ENCODE assay signal across 7 cellular contexts in the genomic region with DNA sequence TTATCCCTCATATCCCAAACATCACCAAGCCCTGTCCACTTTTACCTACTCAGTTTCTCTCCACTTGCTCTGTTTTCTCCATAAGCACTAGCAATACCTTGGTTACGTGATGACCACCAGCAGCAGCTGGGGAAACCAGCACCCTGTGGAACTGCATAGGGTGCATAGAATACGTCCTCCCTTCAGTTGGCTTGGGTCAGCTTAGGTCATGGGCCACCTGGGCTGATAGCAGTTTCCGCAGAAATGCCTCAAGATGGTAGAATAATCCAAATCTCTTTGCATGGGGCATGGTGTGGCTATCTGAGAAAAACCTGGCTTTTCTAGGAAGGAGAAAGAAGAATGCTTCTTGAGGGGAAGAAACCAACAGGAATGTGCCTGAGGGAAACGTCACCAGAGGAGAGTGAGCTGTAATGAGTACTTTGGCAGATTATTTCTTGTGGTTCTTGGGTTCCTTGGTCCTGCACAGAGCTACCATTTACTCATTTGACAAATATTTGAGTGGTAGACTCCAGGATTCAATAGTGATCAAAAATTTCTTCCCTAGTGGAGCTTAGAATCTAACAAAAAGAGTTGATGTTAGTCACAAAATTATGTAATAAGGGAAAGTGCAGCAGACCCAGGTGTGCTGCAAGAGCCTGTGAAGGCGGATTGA.
A peak's percentile ranks its signal among the peaks of the same experiment; 100 is the strongest.
DNase-seq lines count a peak whose midpoint lies in the region; TF ChIP-seq lines count a peak whose summit lies in the region.
"Not testable (repeated sequence)": the region's sequence is repeated elsewhere in the genome, so short reads cannot be mapped to it uniquely, and the experiment has no call there.

No MANE protein-coding gene starts in this region.

- not testable (repeated sequence) for H3K4ac ChIP-seq in trophoblast cell (ENCODE audit: low read depth, low read length)

- not testable (repeated sequence) for H2BK120ac ChIP-seq in trophoblast cell (ENCODE audit: insufficient read depth, low read length, poor library complexity)

- not testable (repeated sequence) for H3K27me3 ChIP-seq in trophoblast cell (ENCODE audit: insufficient read depth, low read length)

- H2BK12ac ChIP-seq in trophoblast cell (ENCODE audit: low read length), result not testable (repeated sequence)

- H3K14ac ChIP-seq in trophoblast cell (ENCODE audit: low read length), result not testable (repeated sequence)

- in situ Hi-C loops in astrocyte of the spinal cord (cut with HindIII; ENCODE audit: low sequenced_read_pairs), result not testable (repeated sequence)

- WGBS in trophoblast cell (ENCODE audit: extremely low coverage, insufficient coverage, insufficient read length), result no CpG with 5 or more reads among the region's 5 CpGs

- not testable (repeated sequence) for H4K12ac ChIP-seq in trophoblast cell (ENCODE audit: low read depth, low read length)

- peak; percentile 87 for DNase-seq in EH (ENCODE audit: low read depth)
- DNase-seq in HCEC 1CT, result peak; percentile 59
- DNase-seq in RPMI7951 (ENCODE audit: low read depth), result peak; percentile 94
- DNase-seq in amniotic epithelial cell (ENCODE audit: low read depth), result peak; percentile 42
- DNase-seq in astrocyte of the spinal cord (ENCODE audit: low read depth, low spot score), result peak; percentile 71
- DNase-seq in epithelial cell of esophagus (ENCODE audit: low read depth), result peak; percentile 62
- DNase-seq in trophoblast cell, result peak; percentile 9 to 28

- not testable (repeated sequence) for H3K23ac ChIP-seq in trophoblast cell (ENCODE audit: low read length)

- H3K79me1 ChIP-seq in trophoblast cell (ENCODE audit: low read length), result not testable (repeated sequence)

- TF ChIP-seq CTCF in astrocyte of the spinal cord (IDR thresholded peaks at IDR 0.05; ENCODE audit: low read depth, low read length); epithelial cell of esophagus (IDR thresholded peaks at IDR 0.05; ENCODE audit: insufficient read depth, low read depth, low read length, missing control alignments): not testable (repeated sequence)

- H3K18ac ChIP-seq in trophoblast cell (ENCODE audit: low read length), result not testable (repeated sequence)

- H3K4me3 ChIP-seq in astrocyte of the spinal cord (ENCODE audit: low read depth, low read length); epithelial cell of esophagus (ENCODE audit: low read length); trophoblast cell (ENCODE audit: low read depth, low read length): not testable (repeated sequence)

- not testable (repeated sequence) for H3K27ac ChIP-seq in trophoblast cell (ENCODE audit: low read depth, low read length)

- not testable (repeated sequence) for H4K91ac ChIP-seq in trophoblast cell (ENCODE audit: low read depth, low read length)

- not testable (repeated sequence) for H3K9me3 ChIP-seq in trophoblast cell (ENCODE audit: insufficient read depth, low read depth, low read length)

- not testable (repeated sequence) for H3K9ac ChIP-seq in trophoblast cell (ENCODE audit: low read length)

- H2AK5ac ChIP-seq in trophoblast cell (ENCODE audit: low read length), result not testable (repeated sequence)

- H3K4me2 ChIP-seq in trophoblast cell (ENCODE audit: low read length), result not testable (repeated sequence)

- not testable (repeated sequence) for H3K79me2 ChIP-seq in trophoblast cell (ENCODE audit: control insufficient read depth, insufficient read depth, low read length, poor library complexity)

- H3K36me3 ChIP-seq in trophoblast cell (ENCODE audit: control insufficient read depth in 1 of 2, insufficient read depth in 2 of 2, low read length in 2 of 2), result not testable (repeated sequence)

- not testable (repeated sequence) for H3K4me1 ChIP-seq in trophoblast cell (ENCODE audit: control insufficient read depth in 1 of 2, insufficient read depth in 2 of 2, low read length in 2 of 2)

- not testable (repeated sequence) for H2BK5ac ChIP-seq in trophoblast cell (ENCODE audit: low read depth, low read length, poor library complexity)

- not testable (repeated sequence) for H2AFZ ChIP-seq in trophoblast cell (ENCODE audit: insufficient read depth, low read length, poor library complexity)

- H4K8ac ChIP-seq in trophoblast cell (ENCODE audit: low read depth, low read length), result not testable (repeated sequence)

Comparison
In these comparisons a context has a peak if more than half of its experiments do, and no peak if none do; other contexts are left out.
1. DNase-seq: peak in every context shown above with its lines; median percentile 94 in RPMI7951; 87 in EH; 71 in astrocyte of the spinal cord; 62 in epithelial cell of esophagus; 59 in HCEC 1CT; 42 in amniotic epithelial cell; 18 in trophoblast cell.